ENCODE assay signal across 15 cellular contexts in genomic region chr11:76654980-76655379, GRCh38. TPM values are rescaled to one million over a fixed set of nuclear protein-coding genes. Genes with fewer than 3 reads are reported as not detected.
DNase-seq lines count a peak whose midpoint lies in the region; ATAC-seq and TF ChIP-seq lines count a peak whose summit lies in the region.
"Had no signal": no experiment of that assay in that cellular context is flagged by ENCODE, and none has a peak within 500 bp of the region (broad histone marks: within the 10 kb centered on the region; RNA-seq: fewer than 3 reads in every experiment).

No MANE protein-coding gene starts in this region.

- H3K4me2 ChIP-seq in hepatocyte (peak overlapping the region; percentile 20), GM23248 (ENCODE audit: unreplicated experiment) (no peak overlapping the region)

- H3K27ac ChIP-seq in breast epithelium (peak overlapping the region; percentile 65 to 89), hepatocyte (peak overlapping the region; percentile 90), psoas muscle (peak overlapping the region; percentile 65), vagina (peak overlapping the region; percentile 91), GM23248 (no peak overlapping the region)

- H3K79me2 ChIP-seq in hepatocyte (no peaks in the 10 kb centered on the region), GM23248 (ENCODE audit: insufficient read depth) (no peaks in the 10 kb centered on the region)

- DNase-seq in breast epithelium (ENCODE audit: low spot score in 2 of 2) (no peak), MCF 10A (ENCODE audit: unreplicated experiment) (no peak), hepatocyte (ENCODE audit: low spot score) (no peak), psoas muscle (no peak), vagina (ENCODE audit: extremely low spot score in 2 of 2) (no peak), NCI-H524 treated with DMSO at 0.1 percent for 48 hours (lab: John Stamatoyannopoulos, UW) (no peak), GM23248 (no peak), NCI-H1092 (lab: John Stamatoyannopoulos, UW) (no peak)
- DNase-seq: NCI-H1105, NCI-H226, PC-3 had no signal

- no TSS peak for BruUV-seq in MCF 10A (replicated peaks; lab: Mats Ljungman, UMichigan)

- H3K4me1 ChIP-seq in breast epithelium (no peaks in the 10 kb centered on the region), hepatocyte (ENCODE audit: insufficient read depth) (peaks cover 37% of the 10 kb centered on the region), psoas muscle (no peaks in the 10 kb centered on the region), vagina (peaks cover 46% of the 10 kb centered on the region), GM23248 (ENCODE audit: insufficient read depth) (no peaks in the 10 kb centered on the region)

- TF ChIP-seq POLR2A in breast epithelium (IDR thresholded peaks at IDR 0.05): no peak
- TF ChIP-seq POLR2A in vagina (IDR thresholded peaks at IDR 0.05): no peak

- no peaks in the 10 kb centered on the region for H3K9me3 ChIP-seq in breast epithelium
- H3K9me3 ChIP-seq in hepatocyte (ENCODE audit: low read depth): no peaks in the 10 kb centered on the region
- no peaks in the 10 kb centered on the region for H3K9me3 ChIP-seq in psoas muscle
- no peaks in the 10 kb centered on the region for H3K9me3 ChIP-seq in vagina
- H3K9me3 ChIP-seq in GM23248 (ENCODE audit: low read depth): no peaks in the 10 kb centered on the region

- no peak overlapping the region for H3K4me3 Mint-ChIP-seq in MCF 10A (ENCODE audit: unreplicated experiment)
- H3K4me3 Mint-ChIP-seq: T-cell had no signal

- CTCF ChIA-PET in MCF 10A (lab: Yijun Ruan, JAX): interaction anchor here (0.6 to 1.4 kb wide), 2 partner anchors 22 to 176 kb away, joined by 4 to 5 read pairs; no protein-coding TSS in a partner anchor

- no peak overlapping the region for H3K9ac ChIP-seq in GM23248

- WGBS in hepatocyte (ENCODE audit: low lambda C conversion rate, missing lambda C conversion rate): 91% methylated on average over 4 of the region's 4 CpGs
- 95 to 96% (median 95%) methylated on average over 4 of the region's 4 CpGs for WGBS in psoas muscle, 3 donors
- WGBS in GM23248 (ENCODE audit: low coverage in 1 of 2, low lambda C conversion rate in 2 of 2, missing lambda C conversion rate in 2 of 2), 2 experiments: 83 to 84% methylated on average over 4 of the region's 4 CpGs

- H3K36me3 Mint-ChIP-seq in MCF 10A (ENCODE audit: insufficient read depth, unreplicated experiment): no peaks in the 10 kb centered on the region
- H3K36me3 Mint-ChIP-seq: T-cell had no signal

- H3K27me3 ChIP-seq in breast epithelium: no peaks in the 10 kb centered on the region
- H3K27me3 ChIP-seq in hepatocyte: no peaks in the 10 kb centered on the region
- H3K27me3 ChIP-seq in psoas muscle (ENCODE audit: insufficient read depth in 3 of 3, low read length in 2 of 3): no peaks in the 10 kb centered on the region
- no peaks in the 10 kb centered on the region for H3K27me3 ChIP-seq in vagina
- 0 out of 2 replicates have a peak, but pooled peaks cover 5% of the 10 kb centered on the region for H3K27me3 ChIP-seq in GM23248 (replicated peaks; ENCODE audit: insufficient read depth)

- intact Hi-C loops in breast epithelium (cut with DNase I; ENCODE audit: low total_unique reads): no loop called here
- intact Hi-C loops in MCF 10A (cut with micrococcal nuclease): no loop called here
- intact Hi-C loops in psoas muscle (cut with DNase I): no loop called here
- intact Hi-C loops in vagina (cut with DNase I): no loop called here

- H3K27ac Mint-ChIP-seq in MCF 10A (ENCODE audit: low read depth, unreplicated experiment): no peak overlapping the region
- H3K27ac Mint-ChIP-seq: T-cell had no signal

- in situ Hi-C loops in GM23248 (cut with MboI): no loop called here

- H3K9me2 ChIP-seq in hepatocyte (replicated peaks; ENCODE audit: insufficient read depth) (no peaks in the 10 kb centered on the region), GM23248 (ENCODE audit: insufficient read depth) (no peaks in the 10 kb centered on the region)

- H3K4me1 Mint-ChIP-seq in MCF 10A (ENCODE audit: insufficient read depth, unreplicated experiment): no peaks in the 10 kb centered on the region

- H2AFZ ChIP-seq in hepatocyte (no peak overlapping the region), GM23248 (no peak overlapping the region)

- H4K20me1 ChIP-seq in hepatocyte (ENCODE audit: insufficient read depth, poor library complexity, severe bottlenecking) (no peaks in the 10 kb centered on the region), GM23248 (ENCODE audit: insufficient read depth) (no peaks in the 10 kb centered on the region)

- no peaks in the 10 kb centered on the region for H3K27me3 Mint-ChIP-seq in MCF 10A (ENCODE audit: insufficient read depth, unreplicated experiment)

- no peaks in the 10 kb centered on the region for H3K9me3 Mint-ChIP-seq in MCF 10A (ENCODE audit: unreplicated experiment)
- H3K9me3 Mint-ChIP-seq: T-cell had no signal

- H3F3A ChIP-seq in GM23248 (ENCODE audit: insufficient read depth): no peaks in the 10 kb centered on the region

- ATAC-seq in psoas muscle: no peak
- ATAC-seq: esophagus mucosa, HCT116, PC-3, T-cell had no signal

- H3K36me3 ChIP-seq in breast epithelium: no peaks in the 10 kb centered on the region
- H3K36me3 ChIP-seq in hepatocyte (replicated peaks; ENCODE audit: insufficient read depth, low read depth): no peaks in the 10 kb centered on the region
- H3K36me3 ChIP-seq in psoas muscle (ENCODE audit: insufficient read depth in 1 of 2, low read depth in 1 of 2): peaks cover 0 to 18% of the 10 kb centered on the region in 2 donors
- H3K36me3 ChIP-seq in vagina: peaks cover 0 to 11% of the 10 kb centered on the region in 2 donors
- no peaks in the 10 kb centered on the region for H3K36me3 ChIP-seq in GM23248 (ENCODE audit: low read depth)

- TF ChIP-seq CTCF in breast epithelium (IDR thresholded peaks at IDR 0.05) (no peak), MCF 10A (IDR thresholded peaks at IDR 0.05; ENCODE audit: unreplicated experiment) (no peak), hepatocyte (IDR thresholded peaks at IDR 0.05; ENCODE audit: poor library complexity) (no peak), psoas muscle (IDR thresholded peaks at IDR 0.05) (no peak), vagina (IDR thresholded peaks at IDR 0.05) (no peak)

- H3K4me3 ChIP-seq in breast epithelium: no peak overlapping the region
- no peak overlapping the region for H3K4me3 ChIP-seq in hepatocyte
- no peak overlapping the region for H3K4me3 ChIP-seq in psoas muscle
- H3K4me3 ChIP-seq in vagina: no peak overlapping the region
- no peak overlapping the region for H3K4me3 ChIP-seq in GM23248

- POLR2A ChIA-PET in MCF 10A (lab: Yijun Ruan, JAX): interaction anchor here (0.5 to 0.6 kb wide), 2 partner anchors 15 to 224 kb away, joined by 3 read pairs; no protein-coding TSS in a partner anchor

RNA-seq across cellular contexts. Expression of gene LRRC32, which starts 15.6 kb away (rescaled TPM):
- total RNA-seq in breast epithelium: 10 to 100 TPM in 2 of 3 donors, 1 to 10 TPM in 1; 7.5 to 56.0 (median 42.6) TPM
- not detected in 2 replicates for total RNA-seq in MCF 10A (2022)
- total RNA-seq in hepatocyte: 14.7 and 25.5 TPM in 2 replicates
- 75.2 and 80.4 TPM in 2 replicates for polyA plus RNA-seq in hepatocyte
- total RNA-seq in psoas muscle: 10 to 100 TPM; 14.7 to 32.9 (median 21.4) TPM
- polyA plus RNA-seq in psoas muscle: 10 to 100 TPM; 16.2 to 27.9 (median 16.7) TPM
- total RNA-seq in vagina: 66.3 TPM
- 4.2 and 7.9 TPM in 2 replicates for total RNA-seq in GM23248 (2014; rRNA removed; shearing (Covaris generic))
- 3.5 and 4.0 TPM in 2 replicates for polyA plus RNA-seq in GM23248 (2016; fragmentation: Nextera tagmentation; extraction: Ambion mirVana)
- total RNA-seq: A673, PC-3 had no signal
